ENCODE assay signal across 9 cellular contexts in genomic region chr7:112937651-112938390, GRCh38.
A peak's percentile ranks its signal among the peaks of the same experiment; 100 is the strongest.
DNase-seq lines count a peak whose midpoint lies in the region; ATAC-seq and TF ChIP-seq lines count a peak whose summit lies in the region.
"Had no signal": no experiment of that assay in that cellular context is flagged by ENCODE, and none has a peak within 500 bp of the region (broad histone marks: within the 10 kb centered on the region; RNA-seq: fewer than 3 reads in every experiment).

No MANE protein-coding gene starts in this region.

- in situ Hi-C loops in GM23248 (cut with MboI), result no loop called here
- in situ Hi-C loops in GM13977 (cut with MboI; ENCODE audit: low pct_unique_long_range_greater_than_20kb, low sequenced_read_pairs, unreplicated experiment), result no loop called here

- H3K4me1 Mint-ChIP-seq in activated naive CD8-positive, alpha-beta T cell treated with anti-CD3 and anti-CD28 coated beads for 36 hours, result peaks cover 41% of the 10 kb centered on the region
- peaks cover 34 to 54% of the 10 kb centered on the region in 2 donors for H3K4me1 Mint-ChIP-seq in immature natural killer cell

- TF ChIP-seq CTCF in GM13977 (IDR thresholded peaks at IDR 0.05; ENCODE audit: extremely low read depth, insufficient read depth, missing control alignments), result no peak

- DNase-seq in GM23248 (peak; percentile 70), immature natural killer cell (no peak), GM13977 (ENCODE audit: low spot score) (no peak), SIG-M5 (lab: John Stamatoyannopoulos, UW) (no peak), NCI-H146 (lab: John Stamatoyannopoulos, UW) (no peak)
- DNase-seq in activated naive CD8-positive, alpha-beta T cell treated with anti-CD3 and anti-CD28 coated beads for 36 hours, result no peak
- DNase-seq: pancreas had no signal

- H3K79me2 ChIP-seq in ACC112 (ENCODE audit: control insufficient read depth, insufficient read depth, low read length, unreplicated experiment) (peaks cover 48% of the 10 kb centered on the region), GM23248 (ENCODE audit: insufficient read depth) (peaks cover 68% of the 10 kb centered on the region)

- no peaks in the 10 kb centered on the region for H3K9me3 Mint-ChIP-seq in activated naive CD8-positive, alpha-beta T cell treated with anti-CD3 and anti-CD28 coated beads for 36 hours
- H3K9me3 Mint-ChIP-seq in immature natural killer cell, result no peaks in the 10 kb centered on the region

- H3K4me3 ChIP-seq in ACC112 (ENCODE audit: low read depth, low read length), result peak overlapping the region; percentile 81
- peak overlapping the region; percentile 86 for H3K4me3 ChIP-seq in GM23248

- H3K27ac ChIP-seq in ACC112 (ENCODE audit: low read depth, low read length), result peak overlapping the region; percentile 27
- H3K27ac ChIP-seq in GM23248, result peak overlapping the region; percentile 76

- no peaks in the 10 kb centered on the region for H3K36me3 ChIP-seq in ACC112 (ENCODE audit: insufficient read depth, low read length)
- H3K36me3 ChIP-seq in GM23248 (ENCODE audit: low read depth), result no peaks in the 10 kb centered on the region
- H3K36me3 ChIP-seq: pancreas had no signal

- peaks cover 13% of the 10 kb centered on the region for H3F3A ChIP-seq in GM23248 (ENCODE audit: insufficient read depth)

- H3K9ac ChIP-seq in GM23248, result peak overlapping the region; percentile 83

- H3K27me3 Mint-ChIP-seq in activated naive CD8-positive, alpha-beta T cell treated with anti-CD3 and anti-CD28 coated beads for 36 hours, result no peaks in the 10 kb centered on the region
- peaks cover 4 to 15% (median 10%) of the 10 kb centered on the region in 3 donors for H3K27me3 Mint-ChIP-seq in immature natural killer cell (ENCODE audit: low read depth in 3 of 3)

- peaks cover 16% of the 10 kb centered on the region for H3K36me3 Mint-ChIP-seq in activated naive CD8-positive, alpha-beta T cell treated with anti-CD3 and anti-CD28 coated beads for 36 hours
- peaks cover 0 to 6% (median 3%) of the 10 kb centered on the region in 3 donors for H3K36me3 Mint-ChIP-seq in immature natural killer cell

- peak overlapping the region; percentile 92 for H3K4me3 Mint-ChIP-seq in activated naive CD8-positive, alpha-beta T cell treated with anti-CD3 and anti-CD28 coated beads for 36 hours
- H3K4me3 Mint-ChIP-seq in immature natural killer cell, result peak overlapping the region in 4 of 5 donors; percentile 87 to 99 (median 92)

- no peak overlapping the region for H3K27ac Mint-ChIP-seq in activated naive CD8-positive, alpha-beta T cell treated with anti-CD3 and anti-CD28 coated beads for 36 hours
- peak overlapping the region in 3 of 6 donors; percentile 8 to 88 (median 23) for H3K27ac Mint-ChIP-seq in immature natural killer cell

- H3K9me2 ChIP-seq in GM23248 (ENCODE audit: insufficient read depth), result no peaks in the 10 kb centered on the region

- H2AFZ ChIP-seq in ACC112 (ENCODE audit: low read length, unreplicated experiment), result no peak overlapping the region
- no peak overlapping the region for H2AFZ ChIP-seq in GM23248

- 78 to 81% methylated on average over 3 of the region's 3 CpGs for WGBS in GM23248 (ENCODE audit: low coverage in 1 of 2, low lambda C conversion rate in 2 of 2, missing lambda C conversion rate in 2 of 2), 2 experiments

- H3K4me1 ChIP-seq in ACC112 (ENCODE audit: control insufficient read depth, insufficient read depth, low read length, unreplicated experiment), result peaks cover 11% of the 10 kb centered on the region
- H3K4me1 ChIP-seq in GM23248 (ENCODE audit: insufficient read depth), result peaks cover 44% of the 10 kb centered on the region

- no peaks in the 10 kb centered on the region for H4K20me1 ChIP-seq in GM23248 (ENCODE audit: insufficient read depth)

- peak overlapping the region; percentile 99 for H3K4me2 ChIP-seq in GM23248 (ENCODE audit: unreplicated experiment)

- ATAC-seq in GM18907 (IDR thresholded peaks at IDR 0.05; ENCODE audit: unreplicated experiment), result no peak
- ATAC-seq: pancreas had no signal

- no peaks in the 10 kb centered on the region for H3K9me3 ChIP-seq in GM23248 (ENCODE audit: low read depth)
- H3K9me3 ChIP-seq: pancreas had no signal

- H3K27me3 ChIP-seq in ACC112 (ENCODE audit: insufficient read depth, low read length), result no peaks in the 10 kb centered on the region
- no peaks in the 10 kb centered on the region for H3K27me3 ChIP-seq in GM23248 (replicated peaks; ENCODE audit: insufficient read depth)
- H3K27me3 ChIP-seq: pancreas had no signal
